Comparison of ENCODE assay signal across 8 cellular contexts in the genomic region with DNA sequence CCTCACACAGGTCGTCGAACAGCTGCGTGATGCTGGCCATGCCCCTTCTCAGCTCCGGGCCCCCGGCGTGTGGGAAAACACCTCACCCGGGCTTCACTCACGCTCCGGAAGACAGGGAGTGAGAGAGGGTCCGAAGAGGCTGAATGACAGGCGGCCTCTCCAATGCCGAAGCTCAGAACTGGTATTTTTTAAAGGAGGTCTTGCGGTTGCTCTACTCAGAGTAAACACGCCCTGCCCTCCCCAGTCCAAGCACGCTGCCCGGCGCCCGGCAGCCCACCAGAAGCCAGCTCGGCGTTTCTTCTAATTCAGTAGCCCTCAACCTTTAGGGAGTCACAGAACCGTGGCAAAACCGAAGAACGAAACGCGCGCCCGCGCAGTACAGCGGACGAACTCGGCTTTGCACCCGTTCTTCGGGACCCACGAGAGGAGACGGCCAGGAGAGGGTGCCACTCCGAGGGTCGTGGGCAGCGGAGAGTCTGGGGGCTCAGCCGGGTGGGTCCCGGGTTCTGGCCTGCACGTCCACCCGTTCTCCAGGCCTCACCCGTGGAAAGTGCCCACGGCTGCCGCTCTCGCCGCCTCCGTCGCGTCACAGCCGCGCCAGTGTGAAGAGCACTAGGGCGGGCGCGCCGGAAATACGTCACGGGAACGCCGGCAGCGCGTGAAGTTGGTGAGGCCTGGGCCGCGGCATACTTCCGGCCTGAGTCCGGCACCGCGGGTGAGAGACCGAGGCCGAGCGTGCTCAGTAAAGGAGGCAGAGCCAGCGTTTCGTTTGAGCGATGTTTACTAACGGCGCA. TPM values are rescaled to one million over a fixed set of nuclear protein-coding genes. Genes with fewer than 3 reads are reported as not detected.
DNase-seq lines count a peak whose midpoint lies in the region; ATAC-seq and TF ChIP-seq lines count a peak whose summit lies in the region.

A gene with protein sequence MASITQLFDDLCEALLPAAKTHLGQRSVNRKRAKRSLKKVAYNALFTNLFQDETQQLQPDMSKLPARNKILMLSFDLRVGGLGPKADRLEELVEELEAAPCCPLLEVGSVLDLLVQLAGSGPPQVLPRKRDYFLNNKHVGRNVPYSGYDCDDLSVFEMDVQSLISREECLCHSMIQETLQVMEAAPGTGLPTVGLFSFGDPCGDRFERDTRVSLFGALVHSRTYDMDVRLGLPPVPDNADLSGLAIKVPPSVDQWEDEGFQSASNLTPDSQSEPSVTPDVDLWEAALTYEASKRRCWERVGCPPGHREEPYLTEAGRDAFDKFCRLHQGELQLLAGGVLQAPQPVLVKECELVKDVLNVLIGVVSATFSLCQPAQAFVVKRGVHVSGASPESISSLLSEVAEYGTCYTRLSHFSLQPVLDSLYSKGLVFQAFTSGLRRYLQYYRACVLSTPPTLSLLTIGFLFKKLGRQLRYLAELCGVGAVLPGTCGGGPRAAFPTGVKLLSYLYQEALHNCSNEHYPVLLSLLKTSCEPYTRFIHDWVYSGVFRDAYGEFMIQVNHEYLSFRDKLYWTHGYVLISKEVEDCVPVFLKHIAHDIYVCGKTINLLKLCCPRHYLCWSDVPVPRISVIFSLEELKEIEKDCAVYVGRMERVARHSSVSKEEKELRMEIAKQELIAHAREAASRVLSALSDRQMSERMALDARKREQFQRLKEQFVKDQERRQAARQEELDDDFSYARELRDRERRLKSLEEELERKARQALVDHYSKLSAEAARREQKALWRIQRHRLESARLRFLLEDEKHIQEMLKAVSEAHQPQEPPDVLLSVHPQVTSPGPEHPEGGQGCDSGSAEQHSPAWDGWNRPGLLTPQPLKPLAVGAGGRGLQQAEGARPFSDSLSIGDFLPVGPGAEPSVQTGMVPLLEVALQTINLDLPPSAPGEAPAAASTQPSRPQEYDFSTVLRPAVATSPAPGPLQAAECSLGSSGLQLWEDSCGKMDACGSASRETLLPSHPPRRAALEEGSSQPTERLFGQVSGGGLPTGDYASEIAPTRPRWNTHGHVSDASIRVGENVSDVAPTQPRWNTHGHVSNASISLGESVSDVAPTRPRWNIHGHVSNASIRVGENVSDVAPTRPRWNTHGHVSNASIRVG (N-terminal part only) (minus strand): TSS at position 604 of the 794 bp plus-strand sequence. CDS start 564 bp downstream, at position 40.

- H3K27me3 ChIP-seq in HUES64 (ENCODE audit: insufficient read depth, low read length): no peaks in the 10 kb centered on the region
- H3K27me3 ChIP-seq in PC-9 (ENCODE audit: insufficient read depth, low read depth): no peaks in the 10 kb centered on the region
- H3K27me3 ChIP-seq in muscle layer of colon (ENCODE audit: control insufficient read depth in 1 of 2, insufficient read depth in 2 of 2, low read length in 2 of 2): no peaks in the 10 kb centered on the region

- under 1% methylated on average over 76 of the region's 76 CpGs for WGBS in HUES64

- H3K36me3 ChIP-seq in HUES64 (ENCODE audit: insufficient read depth, low read length) (peaks cover 14% of the 10 kb centered on the region), PC-9 (ENCODE audit: low read depth) (0 out of 2 replicates have a peak, but pooled peaks cover 18% of the 10 kb centered on the region), muscle layer of colon (ENCODE audit: insufficient read depth, low read length) (peaks cover 15% of the 10 kb centered on the region)

- H3K79me2 ChIP-seq in PC-9 (ENCODE audit: low read depth): peaks cover 83% of the 10 kb centered on the region

- BruUV-seq in PC-9 (replicated peaks; lab: Mats Ljungman, UMichigan): no TSS peak

- peak; percentile 78 for ATAC-seq in GM21423 (IDR thresholded peaks at IDR 0.05; ENCODE audit: unreplicated experiment)

- peak; percentile 86 for TF ChIP-seq POLR2A in erythroblast (IDR thresholded peaks at IDR 0.05; ENCODE audit: low read length)

- H4K20me1 ChIP-seq in PC-9 (ENCODE audit: insufficient read depth): peaks cover 73% of the 10 kb centered on the region

- H3K27ac ChIP-seq in HUES64 (ENCODE audit: low read depth, low read length): peak within 1 kb of the TSS; percentile 94
- peak within 1 kb of the TSS; percentile 69 for H3K27ac ChIP-seq in PC-9
- H3K27ac ChIP-seq in muscle layer of colon (ENCODE audit: low read depth, low read length): peak within 1 kb of the TSS; percentile 97

- no peaks in the 10 kb centered on the region for H3K9me3 ChIP-seq in HUES64 (ENCODE audit: insufficient read depth, low read depth, low read length)
- no peaks in the 10 kb centered on the region for H3K9me3 ChIP-seq in PC-9 (ENCODE audit: insufficient read depth, low read depth)
- no peaks in the 10 kb centered on the region for H3K9me3 ChIP-seq in muscle layer of colon (ENCODE audit: low read length)

- H3K4me3 ChIP-seq in HUES64 (ENCODE audit: low read length): peak within 1 kb of the TSS; percentile 91
- peak within 1 kb of the TSS; percentile 86 for H3K4me3 ChIP-seq in PC-9
- H3K4me3 ChIP-seq in muscle layer of colon (ENCODE audit: low read depth in 1 of 2, low read length in 2 of 2): peak within 1 kb of the TSS; percentile 84 to 89

- POLR2A ChIA-PET in PC-9 (lab: Charles Lee; ENCODE audit: unreplicated experiment): interaction anchor here (0.7 kb wide), 1 partner anchor 253 kb away, joined by 4 read pairs; no protein-coding TSS in a partner anchor

- TF ChIP-seq CTCF in PC-9 (conservative IDR thresholded peaks at IDR 0.05): peak; percentile 27; the same call in 1 of the 2 replicates

- CTCF ChIA-PET in PC-9 (lab: Charles Lee): no interaction called here

- H3K9ac ChIP-seq in HUES64 (ENCODE audit: low read depth, low read length) (peak within 1 kb of the TSS; percentile 87), muscle layer of colon (ENCODE audit: low read length) (peak within 1 kb of the TSS; percentile 85)

- peak within 1 kb of the TSS; percentile 97 for H2AFZ ChIP-seq in PC-9

- H3F3A ChIP-seq in PC-9 (ENCODE audit: insufficient read depth, low read depth): peaks cover 48% of the 10 kb centered on the region

- in situ Hi-C loops in Caki2 (cut with HindIII; ENCODE audit: low pct_unique_long_range_greater_than_20kb, low sequenced_read_pairs): no loop called here

- H3K9me2 ChIP-seq in PC-9 (ENCODE audit: insufficient read depth): no peaks in the 10 kb centered on the region

- H3K4me1 ChIP-seq in HUES64 (ENCODE audit: insufficient read depth, low read length) (no peaks in the 10 kb centered on the region), PC-9 (replicated peaks; ENCODE audit: insufficient read depth) (peaks cover 37% of the 10 kb centered on the region), muscle layer of colon (ENCODE audit: insufficient read depth, low read length) (peaks cover 25% of the 10 kb centered on the region)

- intact Hi-C loops in PC-9 (cut with micrococcal nuclease; ENCODE audit: unreplicated experiment): loop anchor here (2.0 kb wide), 1 partner anchor 82 kb away; a partner anchor contains a TSS

- DNase-seq in Caki2 (ENCODE audit: low read depth) (peak; percentile 88), PC-9 (peak; percentile 91 to 93), erythroblast (lab: John Stamatoyannopoulos, UW) (peak; percentile 96 to 97)
- DNase-seq in activated T-cell treated with anti-CD3 and anti-CD28 coated beads, Interleukin-2, amount 50 U/mL, for 1 hour: peak; percentile 91
- DNase-seq in stimulated activated CD8-positive, alpha-beta memory T cell treated with anti-CD3 and anti-CD28 coated beads, Interleukin-7, amount 100 ng/mL, for 1 hour (ENCODE audit: low read depth in 2 of 2): peak; percentile 77 to 85

- H3K4me2 ChIP-seq in PC-9: peak within 1 kb of the TSS; percentile 93

RNA-seq across cellular contexts. Expression of the gene that starts here (rescaled TPM):
- 18.0 and 34.5 TPM in 2 replicates for total RNA-seq in Caki2 (2014; rRNA removed; shearing (Covaris generic); ENCODE audit: low replicate concordance)
- polyA plus RNA-seq in HUES64 (2013, experiment 1 of 2): 15.8 TPM
- 16.8 TPM for polyA plus RNA-seq in HUES64 (2013, experiment 2 of 2)
- 31.3 and 34.8 TPM in 2 replicates for total RNA-seq in PC-9 (2021)

Comparison
In these comparisons a context has a peak if more than half of its experiments do, and no peak if none do; other contexts are left out.
1. Peak in every context shown above with its lines: DNase-seq, ATAC-seq, H3K4me3 ChIP-seq and H3K27ac ChIP-seq.